In the genomic region with DNA sequence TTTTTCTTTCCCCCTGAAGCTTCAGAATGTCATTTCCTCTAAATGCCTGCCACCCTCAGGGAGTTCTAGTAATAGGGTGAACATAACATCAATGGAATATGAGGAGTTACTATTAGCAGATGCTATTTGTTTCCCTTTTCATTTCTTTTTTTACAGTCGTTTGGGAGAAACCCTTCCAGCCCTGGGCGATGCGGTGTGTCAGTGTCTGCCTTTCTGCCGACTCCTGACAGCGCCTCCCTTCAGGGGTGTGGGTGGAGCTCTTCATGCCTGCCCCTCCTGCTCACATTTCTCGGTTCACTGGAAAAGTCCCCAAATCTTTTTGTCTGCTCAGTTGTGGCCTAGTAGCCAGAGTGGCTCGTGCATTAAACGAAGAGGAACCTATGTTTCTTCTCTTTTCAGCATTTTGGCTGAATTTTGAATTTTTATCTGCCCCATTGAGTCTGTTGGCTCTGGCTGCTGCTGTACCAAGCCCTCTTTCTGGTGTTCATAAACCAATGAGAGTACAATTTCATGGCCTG, we compare ENCODE assay signal across 8 cellular contexts.
DNase-seq lines count a peak whose midpoint lies in the region; ATAC-seq and TF ChIP-seq lines count a peak whose summit lies in the region.

No MANE protein-coding gene starts in this region.

- H3K4me3 ChIP-seq in BE2C (ENCODE audit: low read depth, low read length) = no peak overlapping the region
- H3K4me3 ChIP-seq in WERI-Rb-1 (ENCODE audit: low read depth, low read length) = no peak overlapping the region

- no peaks in the 10 kb centered on the region for H3K27me3 Mint-ChIP-seq in osteocyte (ENCODE audit: unreplicated experiment)

- H3K27ac ChIP-seq in WERI-Rb-1 = peak overlapping the region; percentile 45
- H3K27ac ChIP-seq in foreskin keratinocyte = peak overlapping the region; percentile 41

- no peak for TF ChIP-seq CTCF in BE2C (IDR thresholded peaks at IDR 0.05; ENCODE audit: low read depth, low read length)
- TF ChIP-seq CTCF in WERI-Rb-1 (IDR thresholded peaks at IDR 0.05; ENCODE audit: low read depth, low read length) = no peak
- peak; percentile 28 for TF ChIP-seq CTCF in foreskin keratinocyte (conservative IDR thresholded peaks at IDR 0.05)
- peak; percentile 13 for TF ChIP-seq CTCF in osteocyte (IDR thresholded peaks at IDR 0.05)

- H3K27ac Mint-ChIP-seq in osteocyte (ENCODE audit: unreplicated experiment) = peak overlapping the region; percentile 79

- no peaks in the 10 kb centered on the region for H3K4me1 ChIP-seq in BE2C
- H3K4me1 ChIP-seq in foreskin keratinocyte = peaks cover 42% of the 10 kb centered on the region

- H3K9me3 ChIP-seq in BE2C (no peaks in the 10 kb centered on the region), WERI-Rb-1 (ENCODE audit: severe bottlenecking) (no peaks in the 10 kb centered on the region)

- no peaks in the 10 kb centered on the region for H3K27me3 ChIP-seq in BE2C
- H3K27me3 ChIP-seq in WERI-Rb-1 (ENCODE audit: insufficient read depth, low read depth, severe bottlenecking) = no peaks in the 10 kb centered on the region
- H3K27me3 ChIP-seq in foreskin keratinocyte = no peaks in the 10 kb centered on the region

- peak overlapping the region; percentile 67 for H3K4me3 Mint-ChIP-seq in osteocyte (ENCODE audit: unreplicated experiment)

- H3K4me1 Mint-ChIP-seq in osteocyte (ENCODE audit: unreplicated experiment) = peaks cover 59% of the 10 kb centered on the region

- no peaks in the 10 kb centered on the region for H3K36me3 Mint-ChIP-seq in osteocyte (ENCODE audit: unreplicated experiment)

- no peaks in the 10 kb centered on the region for H3K9me3 Mint-ChIP-seq in osteocyte (ENCODE audit: unreplicated experiment)

- H3K36me3 ChIP-seq in BE2C (no peaks in the 10 kb centered on the region), WERI-Rb-1 (no peaks in the 10 kb centered on the region)

- peak; percentile 27 for DNase-seq in BE2C
- peak; percentile 31 for DNase-seq in WERI-Rb-1
- DNase-seq in foreskin keratinocyte = peak in 1 of 2 donors; percentile 48
- no peak for DNase-seq in osteocyte (ENCODE audit: extremely low spot score, unreplicated experiment)
- DNase-seq in stimulated activated naive CD4-positive, alpha-beta T cell (lab: John Stamatoyannopoulos, UW) = no peak
- no peak for DNase-seq in UCSD-AML1 (lab: John Stamatoyannopoulos, UW; ENCODE audit: unreplicated experiment)

- ATAC-seq in GM19043 (IDR thresholded peaks at IDR 0.05; ENCODE audit: low read depth, unreplicated experiment) (peak; percentile 74), HG03103 (IDR thresholded peaks at IDR 0.05; ENCODE audit: low read depth, unreplicated experiment) (peak; percentile 64), foreskin keratinocyte (peak; percentile 97)

Comparison
In these comparisons a context has a peak if more than half of its experiments do, and no peak if none do; other contexts are left out.
1. DNase-seq: peak in BE2C (single experiment) and WERI-Rb-1 (single experiment); none in osteocyte (single experiment), stimulated activated naive CD4-positive, alpha-beta T cell (0 of 6) and UCSD-AML1 (single experiment).
2. CTCF ChIP-seq: peak in foreskin keratinocyte (single experiment) and osteocyte (single experiment); none in BE2C (single experiment) and WERI-Rb-1 (single experiment).
3. Peak in every context shown above with its lines, with median percentiles within 50 percentile points of each other: ATAC-seq.